20 cellular contexts compared by ENCODE assay signal in genomic region chr10:3931224-3931623, GRCh38.
"Had no signal": no experiment of that assay in that cellular context is flagged by ENCODE, and none has a peak within 500 bp of the region (broad histone marks: within the 10 kb centered on the region; RNA-seq: fewer than 3 reads in every experiment).

No MANE protein-coding gene starts in this region.

- ATAC-seq: esophagus mucosa, heart right ventricle, left ventricle myocardium superior had no signal

- H3K9me3 Mint-ChIP-seq: activated T-helper 2 cell treated with anti-CD3 and anti-CD28 coated beads, Interferon-gamma antibody, Interleukin-2, Interleukin-4, amounts not matched to agents 10 μg/mL and 5 μg/mL and 100 μg/mL, durations not matched to agents 14 hours and 24 hours and 36 hours; central memory CD8-positive, alpha-beta T cell; memory B cell had no signal

- DNase-seq: activated naive CD4-positive, alpha-beta T cell treated with Interleukin-2 at 50 U/mL for 16 hours; activated T-cell treated with anti-CD3 and anti-CD28 coated beads for 4 hours; effector CD4-positive, alpha-beta T cell; heart right ventricle; left ventricle myocardium superior; SJCRH30; spleen; stimulated activated CD4-positive, alpha-beta T cell treated with anti-CD3 and anti-CD28 coated beads, Interleukin-4, amount 100 ng/mL, for 4 hours; stimulated activated naive CD4-positive, alpha-beta T cell treated with Interleukin-2 at 50 U/mL for 16 hours; transverse colon; WERI-Rb-1 had no signal

- H3K4me1 ChIP-seq: SJCRH30 had no signal

- H3K27ac Mint-ChIP-seq: memory B cell had no signal

- H3K27ac ChIP-seq: ascending aorta, coronary artery, heart right ventricle, neutrophil, SJCRH30, spleen, vagina, WERI-Rb-1 had no signal

- H3K4me3 ChIP-seq: ascending aorta, coronary artery, heart right ventricle, SJCRH30, spleen, transverse colon, vagina had no signal

- H3K27me3 ChIP-seq: ascending aorta, heart right ventricle, neutrophil, SJCRH30, spleen, transverse colon, vagina had no signal

- H3K27me3 Mint-ChIP-seq: central memory CD8-positive, alpha-beta T cell had no signal

- H3K36me3 Mint-ChIP-seq: memory B cell had no signal

- H3K9me3 ChIP-seq: ascending aorta, heart right ventricle, neutrophil, SJCRH30, spleen, transverse colon, vagina had no signal

- H3K36me3 ChIP-seq: ascending aorta, heart right ventricle, neutrophil, SJCRH30, spleen, transverse colon, vagina, WERI-Rb-1 had no signal

- H3K4me3 Mint-ChIP-seq: central memory CD8-positive, alpha-beta T cell; memory B cell; T-helper 1 cell treated with Interleukin-12 subunit alpha and Interleukin-12 subunit beta and Interleukin-4 antibody, amounts not matched to agents 30 μg/mL and 1 μg/mL, for 36 hours had no signal
